ENCODE assay signal across 8 cellular contexts in the genomic region with DNA sequence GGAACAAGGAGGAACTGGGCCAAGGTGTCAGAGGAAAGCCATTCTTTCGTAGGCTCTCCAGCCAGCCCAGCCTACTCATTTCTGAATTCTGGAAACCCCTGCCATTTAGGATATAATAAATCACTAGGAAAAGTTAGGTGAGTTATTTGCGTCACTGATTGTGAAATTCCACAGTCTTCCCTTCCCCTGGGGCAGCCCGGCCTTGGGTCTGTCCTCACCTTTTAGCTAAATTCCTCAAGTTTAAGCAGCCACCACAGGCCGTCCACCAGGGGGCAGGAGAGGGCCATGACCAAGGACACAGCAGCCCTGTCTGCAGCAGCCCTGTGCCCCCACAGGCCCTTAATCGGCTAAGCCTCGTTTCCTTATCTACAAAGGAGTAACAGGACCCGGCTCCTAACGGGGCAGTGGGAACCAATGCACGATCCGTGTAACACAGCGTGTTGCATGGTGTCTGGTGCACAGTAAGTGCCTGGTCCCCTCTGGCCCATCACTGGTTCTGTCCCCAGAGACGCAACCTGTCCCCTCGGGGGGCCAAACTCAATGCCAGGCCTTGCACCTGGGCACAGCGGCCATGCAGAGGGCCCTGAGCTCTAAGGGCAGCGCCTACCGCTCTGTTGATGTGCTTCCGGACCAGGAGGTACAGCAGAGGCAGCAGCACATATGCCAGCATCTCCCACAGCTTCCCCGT. TPM values are rescaled to one million over a fixed set of nuclear protein-coding genes. Genes with fewer than 3 reads are reported as not detected.
A peak's percentile ranks its signal among the peaks of the same experiment; 100 is the strongest.
DNase-seq lines count a peak whose midpoint lies in the region; ATAC-seq, FAIRE-seq and TF ChIP-seq lines count a peak whose summit lies in the region.

No MANE protein-coding gene starts in this region.

- DNase-seq in A549 (ENCODE audit: low read depth in 1 of 2, low spot score in 1 of 2) (peak; percentile 77 to 93), GM18507 (ENCODE audit: extremely low spot score, insufficient read length, low read depth) (peak; percentile 75), NCI-H2171 treated with DMSO at 0.1 percent for 48 hours (lab: John Stamatoyannopoulos, UW) (peak; percentile 59), activated B cell treated with CpG ODN at 0.5 μM for 24 hours (peak; percentile 79), breast epithelium (ENCODE audit: low spot score in 2 of 2) (peak; percentile 88 to 89), iris pigment epithelial cell (ENCODE audit: low read depth) (peak; percentile 89)
- DNase-seq in stimulated activated CD4-positive, alpha-beta T cell treated with anti-CD3 and anti-CD28 coated beads, Interleukin-15, amount 100 ng/mL, for 24 hours: peak; percentile 92

- TF ChIP-seq CTCF in A549 (IDR thresholded peaks at IDR 0.05) (peak; percentile 77), activated B cell treated with CpG ODN at 0.5 μM for 24 hours (IDR thresholded peaks at IDR 0.05) (peak; percentile 76), breast epithelium (IDR thresholded peaks at IDR 0.05) (peak; percentile 86 to 96 (median 95))

- 24% methylated on average over 5 of the region's 18 CpGs for WGBS in A549 (ENCODE audit: missing lambda C conversion rate)

- no peaks in the 10 kb centered on the region for H3K27me3 ChIP-seq in breast epithelium

- H3K4me3 ChIP-seq in A549 (no peak overlapping the region), breast epithelium (no peak overlapping the region)

- POLR2A ChIA-PET in A549 (lab: Yijun Ruan, JAX): interaction anchor here (0.6 to 1.0 kb wide), 3 partner anchors 19 to 99 kb away, joined by 3 to 4 read pairs (median 3); no protein-coding TSS in a partner anchor
- POLR2A ChIA-PET in activated B cell treated with CpG ODN at 0.5 μM for 24 hours (lab: Charles Lee): interaction anchor here (1.0 kb wide), 1 partner anchor 85 kb away, joined by 6 read pairs; no protein-coding TSS in a partner anchor

- no peak overlapping the region for H3K4me3 Mint-ChIP-seq in activated B cell treated with CpG ODN at 0.5 μM for 24 hours

- intact Hi-C loops in activated B cell treated with CpG ODN at 0.5 μM for 24 hours (cut with micrococcal nuclease): loop anchor here (1.0 kb wide), 3 partner anchors 31 to 380 kb away; no protein-coding TSS in a partner anchor
- intact Hi-C loops in breast epithelium (cut with DNase I; ENCODE audit: low total_unique reads): loop anchor here (5.0 kb wide), 1 partner anchor 1204 kb away; no protein-coding TSS in a partner anchor

- no peaks in the 10 kb centered on the region for H3K9me3 Mint-ChIP-seq in activated B cell treated with CpG ODN at 0.5 μM for 24 hours

- no peaks in the 10 kb centered on the region for H3K9me3 ChIP-seq in A549
- H3K9me3 ChIP-seq in breast epithelium: no peaks in the 10 kb centered on the region

- ATAC-seq in A549 (peak; percentile 94 to 97), activated B cell treated with CpG ODN at 0.5 μM for 24 hours (ENCODE audit: low read depth) (peak; percentile 93), GM18511 (IDR thresholded peaks at IDR 0.05; ENCODE audit: unreplicated experiment) (no peak)

- peaks cover 33% of the 10 kb centered on the region for H3K4me1 ChIP-seq in A549
- no peaks in the 10 kb centered on the region for H3K4me1 ChIP-seq in breast epithelium

- H3K27me3 Mint-ChIP-seq in activated B cell treated with CpG ODN at 0.5 μM for 24 hours: no peaks in the 10 kb centered on the region

- no peak for TF ChIP-seq POLR2A in A549 (IDR thresholded peaks at IDR 0.05; ENCODE audit: low read length)
- no peak for TF ChIP-seq POLR2A in breast epithelium (IDR thresholded peaks at IDR 0.05)

- CTCF ChIA-PET in A549 (lab: Yijun Ruan, JAX): interaction anchor here (0.5 to 3.0 kb wide), 53 partner anchors 8 to 939 kb away, joined by 3 to 24 read pairs (median 4); partner anchors contain the start of genes GPR157 and H6PD
- CTCF ChIA-PET in activated B cell treated with CpG ODN at 0.5 μM for 24 hours (lab: Charles Lee): interaction anchor here (0.6 to 3.0 kb wide), 24 partner anchors 9 to 1349 kb away, joined by 3 to 47 read pairs (median 5); partner anchors contain the start of gene H6PD

- H3K4me2 ChIP-seq in A549: peak overlapping the region; percentile 49

- peaks cover 4% of the 10 kb centered on the region for H3K4me1 Mint-ChIP-seq in activated B cell treated with CpG ODN at 0.5 μM for 24 hours

- no peak for FAIRE-seq in A549 (lab: Jason Lieb, UNC)
- peak; percentile 92 for FAIRE-seq in GM18507 (lab: Jason Lieb, UNC)

- no peaks in the 10 kb centered on the region for H3K36me3 ChIP-seq in breast epithelium

- no peak overlapping the region for H3K27ac Mint-ChIP-seq in activated B cell treated with CpG ODN at 0.5 μM for 24 hours

- H3K36me3 Mint-ChIP-seq in activated B cell treated with CpG ODN at 0.5 μM for 24 hours (ENCODE audit: low read depth): peaks cover 7% of the 10 kb centered on the region

- peak overlapping the region; percentile 58 to 88; a peak in 5 of 6 replicates for H3K27ac ChIP-seq in A549
- H3K27ac ChIP-seq in breast epithelium: peak overlapping the region in 1 of 2 donors; percentile 25

- peak; percentile 12 to 63; a peak in 3 of 5 replicates for TF ChIP-seq EP300 in A549 (IDR thresholded peaks at IDR 0.05)

- peak; percentile 90 to 92 for TF ChIP-seq RAD21 in A549 (conservative IDR thresholded peaks at IDR 0.05 in 1 of 2, IDR thresholded peaks at IDR 0.05 in 1 of 2)

TF ChIP-seq in A549, 52 proteins besides CTCF, POLR2A, EP300 and RAD21:
- TF ChIP-seq GATA3 (IDR thresholded peaks at IDR 0.05; ENCODE audit: borderline replicate concordance): peak; percentile 27; the same call in 1 of the 2 replicates
- TF ChIP-seq JUN (IDR thresholded peaks at IDR 0.05): peak in 1 of 2 experiments; percentile 51; a peak in 1 of 5 replicates
- TF ChIP-seq JUNB (IDR thresholded peaks at IDR 0.05): 0 out of 2 replicates have a peak, but pooled peaks have one; percentile 33
- no peak for TF ChIP-seq FOSL2 (IDR thresholded peaks at IDR 0.05)
- peak; percentile 22; the same call in 1 of the 2 replicates for TF ChIP-seq FOSL2 (CRISPR knock-in tag; IDR thresholded peaks at IDR 0.05)
- no peak for TF ChIP-seq E2F6 (IDR thresholded peaks at IDR 0.05; ENCODE audit: borderline replicate concordance, low read depth)
- no peak for TF ChIP-seq HOXB13 (CRISPR knock-in tag; IDR thresholded peaks at IDR 0.05; ENCODE audit: low read depth)
- TF ChIP-seq KDM5A (IDR thresholded peaks at IDR 0.05): no peak
- no peak for TF ChIP-seq PHF8 (IDR thresholded peaks at IDR 0.05; ENCODE audit: borderline replicate concordance, low read depth)
- TF ChIP-seq SMC3 (IDR thresholded peaks at IDR 0.05): peak; percentile 91
- peak; percentile 63 to 84 for TF ChIP-seq CEBPB (IDR thresholded peaks at IDR 0.05)
- no peak for TF ChIP-seq RCOR1 (IDR thresholded peaks at IDR 0.05; ENCODE audit: low read depth, low read length)
TF ChIP-seq in A549: peak in this region for 6.

RNA-seq across cellular contexts. Expression of gene GPR157, which starts 18.1 kb away (rescaled TPM):
- 3.6 and 3.7 TPM in 2 replicates for polyA plus RNA-seq in A549 (2011; rRNA removed)
- polyA plus RNA-seq in A549 (2012; cell fraction: cytosol; rRNA removed): 1.5 and 1.9 TPM in 2 replicates
- polyA plus RNA-seq in A549 (2012; cell fraction: nucleus; rRNA removed): 4.2 and 4.4 TPM in 2 replicates
- polyA plus RNA-seq in A549 (2017; fragmentation: RNase III; extraction: RNeasy Plus Mini Kit Qiagen cat#74134 plus additional on column Dnase treatment): 2.8 to 4.8 TPM (median 4.7 TPM) in 3 replicates
- 4.5 and 27.1 TPM in 2 replicates for polyA minus RNA-seq in A549 (2011; rRNA and poly(A)+ RNA removed)
- 6.2 and 7.0 TPM in 2 replicates for total RNA-seq in activated B cell treated with CpG ODN at 0.5 μM for 24 hours
- total RNA-seq in breast epithelium: 10 to 100 TPM in 1 of 3 donors, 1 to 10 TPM in 2; 4.3 to 11.7 (median 9.2) TPM

RNA-seq across cellular contexts. Expression of gene SLC2A5, which starts 41.4 kb away (rescaled TPM):
- 0.03 and 0.12 TPM in 2 replicates for polyA plus RNA-seq in A549 (2011; rRNA removed)
- polyA plus RNA-seq in A549 (2012; cell fraction: cytosol; rRNA removed): 0.04 TPM in 2 replicates
- 0.17 and 0.29 TPM in 2 replicates for polyA plus RNA-seq in A549 (2012; cell fraction: nucleus; rRNA removed)
- polyA plus RNA-seq in A549 (2017; fragmentation: RNase III; extraction: RNeasy Plus Mini Kit Qiagen cat#74134 plus additional on column Dnase treatment): 0.12 to 0.22 TPM (median 0.19 TPM) in 3 replicates
- 1.5 TPM in 1 of 2 replicates, not detected in the other for polyA minus RNA-seq in A549 (2011; rRNA and poly(A)+ RNA removed)
- total RNA-seq in activated B cell treated with CpG ODN at 0.5 μM for 24 hours: 3.6 and 4.5 TPM in 2 replicates
- total RNA-seq in breast epithelium: 1 to 10 TPM; 2.3 to 2.8 (median 2.7) TPM
